9 cellular contexts compared by ENCODE assay signal in genomic region chr7:30727061-30727945, GRCh38. TPM values are rescaled to one million over a fixed set of nuclear protein-coding genes. Genes with fewer than 3 reads are reported as not detected.
DNase-seq lines count a peak whose midpoint lies in the region; ATAC-seq and TF ChIP-seq lines count a peak whose summit lies in the region.
"Had no signal": no experiment of that assay in that cellular context is flagged by ENCODE, and none has a peak within 500 bp of the region (broad histone marks: within the 10 kb centered on the region; RNA-seq: fewer than 3 reads in every experiment).

No MANE protein-coding gene starts in this region.

- no peak overlapping the region for H3K18ac ChIP-seq in IMR-90 (ENCODE audit: low read depth, low read length)

- peak overlapping the region; percentile 48 for H2AK9ac ChIP-seq in IMR-90 (replicated peaks; ENCODE audit: low read depth, low read length, poor library complexity)

- no peak overlapping the region for H3K56ac ChIP-seq in IMR-90 (ENCODE audit: extremely low read depth, insufficient read depth, low read length)

- TF ChIP-seq POLR2A in IMR-90 (IDR thresholded peaks at IDR 0.05; ENCODE audit: low read depth, low read length) (no peak), right lobe of liver (IDR thresholded peaks at IDR 0.05) (no peak)

- no peaks in the 10 kb centered on the region for H4K20me1 ChIP-seq in IMR-90 (ENCODE audit: insufficient read depth, low read length)

- no peaks in the 10 kb centered on the region for H3K36me3 ChIP-seq in IMR-90 (ENCODE audit: control insufficient read depth, insufficient read depth, low read length)
- H3K36me3 ChIP-seq in right lobe of liver = no peaks in the 10 kb centered on the region

- H3K23ac ChIP-seq in IMR-90 (ENCODE audit: low read depth, low read length) = no peak overlapping the region

- H2AK5ac ChIP-seq in IMR-90 (ENCODE audit: low read depth, low read length) = no peak overlapping the region

- no peak overlapping the region for H2BK15ac ChIP-seq in IMR-90 (ENCODE audit: low read depth, low read length)

- DNase-seq in GM12865 (ENCODE audit: low read depth) (peak; percentile 18), IMR-90 (peak; percentile 15), right lobe of liver (no peak), inferior parietal cortex (ENCODE audit: extremely low spot score) (no peak), NCI-H2107 (lab: John Stamatoyannopoulos, UW) (no peak), NCI-H1092 (lab: John Stamatoyannopoulos, UW) (no peak), retina (no peak)
- peak; percentile 19 to 31 for DNase-seq in activated CD4-positive, alpha-beta T cell treated with anti-CD3 and anti-CD28 coated beads, Interleukin-2, amount 50 U/mL, for 48 hours

- TF ChIP-seq CTCF in GM12865 (IDR thresholded peaks at IDR 0.05; ENCODE audit: insufficient read depth, low read depth, low read length, missing control alignments) (no peak), IMR-90 (conservative IDR thresholded peaks at IDR 0.05; ENCODE audit: low read depth, low read length) (no peak), right lobe of liver (IDR thresholded peaks at IDR 0.05) (no peak)

- H4K8ac ChIP-seq in IMR-90 (ENCODE audit: low read depth in 2 of 2, low read length in 2 of 2) = no peak overlapping the region

- no peak overlapping the region for H3K4me2 ChIP-seq in IMR-90 (ENCODE audit: low read depth, low read length)

- no peaks in the 10 kb centered on the region for H3K9me1 ChIP-seq in IMR-90 (ENCODE audit: insufficient read depth, low read length)

- no peaks in the 10 kb centered on the region for H3K79me1 ChIP-seq in IMR-90 (ENCODE audit: low read depth in 1 of 2, low read length in 2 of 2)

- in situ Hi-C loops in IMR-90 (cut with MboI; ENCODE audit: low sequenced_read_pairs) = no loop called here

- ATAC-seq in IMR-90 (ENCODE audit: low read depth) (peak; percentile 79), right lobe of liver (peak; percentile 20 to 45 (median 39))

- 67% methylated on average over 4 of the region's 8 CpGs; no CpG with 5 or more reads in 1 of the 2 experiments for WGBS in IMR-90 (ENCODE audit: extremely low coverage in 2 of 2, insufficient read length in 1 of 2), 2 experiments
- 43% methylated on average over 4 of the region's 8 CpGs for WGBS in right lobe of liver (ENCODE audit: insufficient coverage, low coverage, low lambda C conversion rate, missing lambda C conversion rate)

- H3K27me3 ChIP-seq in IMR-90 (ENCODE audit: control insufficient read depth, insufficient read depth, low read length) (peaks cover 65% of the 10 kb centered on the region), right lobe of liver (no peaks in the 10 kb centered on the region)

- H3K27ac ChIP-seq in IMR-90 (ENCODE audit: insufficient read depth, low read length) (no peak overlapping the region), right lobe of liver (no peak overlapping the region)

- BruUV-seq in IMR-90 (replicated peaks; lab: Mats Ljungman, UMichigan) = no TSS peak

- H3K9me3 ChIP-seq in IMR-90 (ENCODE audit: control insufficient read depth, insufficient read depth, low read length) = peaks cover 3% of the 10 kb centered on the region; the same call in 1 of the 2 replicates
- H3K9me3 ChIP-seq in right lobe of liver = no peaks in the 10 kb centered on the region

- no peak overlapping the region for H2BK120ac ChIP-seq in IMR-90 (ENCODE audit: low read depth, low read length)

- TF ChIP-seq RAD21 in IMR-90 (IDR thresholded peaks at IDR 0.05; ENCODE audit: low read length) = no peak

- no peak overlapping the region for H2AFZ ChIP-seq in IMR-90 (replicated peaks; ENCODE audit: low read length, poor library complexity)

- H4K5ac ChIP-seq in IMR-90 (ENCODE audit: low read depth, low read length) = no peak overlapping the region

- H3K4ac ChIP-seq in IMR-90 (ENCODE audit: low read depth, low read length) = no peak overlapping the region

- no peak overlapping the region for H2BK5ac ChIP-seq in IMR-90 (ENCODE audit: low read depth, low read length, poor library complexity, severe bottlenecking)

- intact Hi-C loops in IMR-90 (cut with micrococcal nuclease) (no loop called here), right lobe of liver (cut with DNase I) (no loop called here)

- dilution Hi-C loops in IMR-90 (cut with HindIII; ENCODE audit: low sequenced_read_pairs, unreplicated experiment) = no loop called here

- H3K4me3 ChIP-seq in GM12865 (ENCODE audit: low read depth, low read length) (no peak overlapping the region), IMR-90 (ENCODE audit: insufficient read depth, low read depth, low read length) (no peak overlapping the region), right lobe of liver (no peak overlapping the region)

- H3K4me1 ChIP-seq in IMR-90 (ENCODE audit: control insufficient read depth, insufficient read depth, low read length) (no peaks in the 10 kb centered on the region), right lobe of liver (no peaks in the 10 kb centered on the region)

- CTCF ChIA-PET in IMR-90 (lab: Yijun Ruan, JAX) = no interaction called here

- H4K91ac ChIP-seq in IMR-90 (ENCODE audit: insufficient read depth, low read depth, low read length) = no peak overlapping the region

- no peak overlapping the region for H2BK20ac ChIP-seq in IMR-90 (ENCODE audit: low read depth, low read length)

- no peak overlapping the region for H3K14ac ChIP-seq in IMR-90 (replicated peaks; ENCODE audit: low read depth, low read length)

- no peak overlapping the region for H3K9ac ChIP-seq in IMR-90 (ENCODE audit: low read depth, low read length)

- POLR2A ChIA-PET in IMR-90 (lab: Charles Lee; ENCODE audit: unreplicated experiment) = no interaction called here

TF ChIP-seq in IMR-90, 13 proteins besides CTCF, POLR2A, EP300 and RAD21:
- TF ChIP-seq CEBPB (IDR thresholded peaks at IDR 0.05; ENCODE audit: low read depth, low read length) (no peak), MAFK (IDR thresholded peaks at IDR 0.05; ENCODE audit: low read depth, low read length) (no peak), RFX5 (IDR thresholded peaks at IDR 0.05; ENCODE audit: low read depth, low read length) (no peak), BHLHE40 (IDR thresholded peaks at IDR 0.05; ENCODE audit: low read depth, low read length) (no peak), MAZ (IDR thresholded peaks at IDR 0.05; ENCODE audit: borderline replicate concordance, low read depth, low read length) (no peak), CHD1 (IDR thresholded peaks at IDR 0.05; ENCODE audit: low read depth, low read length) (no peak), RCOR1 (IDR thresholded peaks at IDR 0.05; ENCODE audit: insufficient replicate concordance, low read length) (no peak), MXI1 (IDR thresholded peaks at IDR 0.05; ENCODE audit: borderline replicate concordance, low read depth, low read length) (no peak), SMC3 (IDR thresholded peaks at IDR 0.05; ENCODE audit: low read depth, low read length) (no peak), FOS (IDR thresholded peaks at IDR 0.05; ENCODE audit: low read depth, low read length) (no peak), NFE2L2 (IDR thresholded peaks at IDR 0.05; ENCODE audit: low read depth, low read length) (no peak), USF2 (IDR thresholded peaks at IDR 0.05; ENCODE audit: low read depth, low read length) (no peak)
- TF ChIP-seq, protein P1, sequence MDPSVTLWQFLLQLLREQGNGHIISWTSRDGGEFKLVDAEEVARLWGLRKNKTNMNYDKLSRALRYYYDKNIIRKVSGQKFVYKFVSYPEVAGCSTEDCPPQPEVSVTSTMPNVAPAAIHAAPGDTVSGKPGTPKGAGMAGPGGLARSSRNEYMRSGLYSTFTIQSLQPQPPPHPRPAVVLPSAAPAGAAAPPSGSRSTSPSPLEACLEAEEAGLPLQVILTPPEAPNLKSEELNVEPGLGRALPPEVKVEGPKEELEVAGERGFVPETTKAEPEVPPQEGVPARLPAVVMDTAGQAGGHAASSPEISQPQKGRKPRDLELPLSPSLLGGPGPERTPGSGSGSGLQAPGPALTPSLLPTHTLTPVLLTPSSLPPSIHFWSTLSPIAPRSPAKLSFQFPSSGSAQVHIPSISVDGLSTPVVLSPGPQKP (IDR thresholded peaks at IDR 0.05; ENCODE audit: borderline replicate concordance, low read depth, low read length) = no peak

RNA-seq across cellular contexts. Expression of gene INMT, which starts 24.6 kb away (rescaled TPM):
- 1.7 and 2.2 TPM in 2 replicates for total RNA-seq in IMR-90 (2012; rRNA removed)
- polyA plus RNA-seq in IMR-90 (2012; rRNA removed) = 0.34 and 0.39 TPM in 2 replicates
- 0.54 and 0.75 TPM in 2 replicates for polyA plus RNA-seq in IMR-90 (2012; cell fraction: cytosol; rRNA removed)
- 0.47 and 0.61 TPM in 2 replicates for polyA plus RNA-seq in IMR-90 (2012; cell fraction: nucleus; rRNA removed; ENCODE audit: low replicate concordance)
- 10 to 100 TPM; 14.7 to 58.9 (median 35.5) TPM for total RNA-seq in right lobe of liver

RNA-seq across cellular contexts. Expression of gene MINDY4, which starts 43.9 kb away (rescaled TPM):
- total RNA-seq in IMR-90 (2012; rRNA removed) (3.6 TPM in 2 replicates), right lobe of liver (1 to 10 TPM; 1.2 to 3.2 (median 2.3) TPM)
- 1.8 and 1.9 TPM in 2 replicates for polyA plus RNA-seq in IMR-90 (2012; rRNA removed)
- 0.75 and 1.1 TPM in 2 replicates for polyA plus RNA-seq in IMR-90 (2012; cell fraction: cytosol; rRNA removed)
- polyA plus RNA-seq in IMR-90 (2012; cell fraction: nucleus; rRNA removed; ENCODE audit: low replicate concordance) = 1.9 and 3.0 TPM in 2 replicates

RNA-seq across cellular contexts. Expression of gene CRHR2, which starts 45.0 kb away (rescaled TPM):
- total RNA-seq in IMR-90 (2012; rRNA removed) = not detected in 2 replicates
- polyA plus RNA-seq in IMR-90 (2012; rRNA removed) = not detected in 2 replicates
- not detected in 2 replicates for polyA plus RNA-seq in IMR-90 (2012; cell fraction: cytosol; rRNA removed)
- polyA plus RNA-seq in IMR-90 (2012; cell fraction: nucleus; rRNA removed; ENCODE audit: low replicate concordance) = not detected in 2 replicates
- not detected for total RNA-seq in right lobe of liver
- total RNA-seq: bronchial epithelial cell had no signal

Comparison
In these comparisons a context has a peak if more than half of its experiments do, and no peak if none do; other contexts are left out.
1. DNase-seq: peak in GM12865 (single experiment), IMR-90 (single experiment) and activated CD4-positive, alpha-beta T cell treated with anti-CD3 and anti-CD28 coated beads, Interleukin-2, amount 50 U/mL, for 48 hours (2 of 2); none in right lobe of liver (0 of 3), inferior parietal cortex (single experiment), NCI-H2107 (single experiment), NCI-H1092 (single experiment) and retina (single experiment).